Comparison of ENCODE assay signal across 8 cellular contexts in genomic region chr7:140696679-140697446, GRCh38. TPM values are rescaled to one million over a fixed set of nuclear protein-coding genes. Genes with fewer than 3 reads are reported as not detected.
DNase-seq lines count a peak whose midpoint lies in the region; ATAC-seq lines count a peak whose summit lies in the region.

Gene NDUFB2, plus strand, starts transcription at chr7:140696708. Its CDS starts 37 bp downstream, at chr7:140696745.

- H3K27me3 ChIP-seq in CD8-positive, alpha-beta memory T cell (ENCODE audit: insufficient read depth, low read length, poor library complexity, severe bottlenecking): no peaks in the 10 kb centered on the region
- H3K27me3 ChIP-seq in endocrine pancreas (ENCODE audit: control insufficient read depth, insufficient read depth, low read length) (no peaks in the 10 kb centered on the region), mesendoderm (ENCODE audit: insufficient read depth, low read length, poor library complexity) (no peaks in the 10 kb centered on the region)

- CTCF ChIA-PET in CD8-positive, alpha-beta memory T cell (lab: Charles Lee): interaction anchor here (0.9 to 1.0 kb wide), 2 partner anchors 24 to 28 kb away, joined by 3 read pairs; partner anchors contain the start of gene ADCK2
- CTCF ChIA-PET in activated CD8-positive, alpha-beta T cell treated with anti-CD3 and anti-CD28 coated beads, Interleukin-2, amount 10 ng/mL, durations not matched to agents 7 days and 5 days (lab: Charles Lee): no interaction called here

- H3K4me1 ChIP-seq in CD8-positive, alpha-beta memory T cell (ENCODE audit: insufficient read depth, low read length): peaks cover 25% of the 10 kb centered on the region
- H3K4me1 ChIP-seq in endocrine pancreas (ENCODE audit: control insufficient read depth, insufficient read depth, low read length): peaks cover 5% of the 10 kb centered on the region
- no peaks in the 10 kb centered on the region for H3K4me1 ChIP-seq in mesendoderm (ENCODE audit: control insufficient read depth, low read depth, low read length)

- H4K5ac ChIP-seq in mesendoderm (ENCODE audit: low read length): peak within 1 kb of the TSS; percentile 59

- H2BK15ac ChIP-seq in mesendoderm (replicated peaks; ENCODE audit: low read depth): no peak within 1 kb of the TSS

- no CpG with 5 or more reads among the region's 82 CpGs for WGBS in mesendoderm (ENCODE audit: extremely low coverage, insufficient coverage, low lambda C conversion rate)

- DNase-seq in CD8-positive, alpha-beta memory T cell: peak; percentile 57 to 90 (median 80)
- peak; percentile 79 for DNase-seq in NCI-H774 (lab: John Stamatoyannopoulos, UW)
- peak; percentile 79 for DNase-seq in activated CD8-positive, alpha-beta T cell treated with anti-CD3 and anti-CD28 coated beads, Interleukin-2, amount 10 ng/mL, durations not matched to agents 7 days and 5 days
- peak; percentile 95 for DNase-seq in mesendoderm
- DNase-seq in stimulated activated CD8-positive, alpha-beta memory T cell treated with anti-CD3 and anti-CD28 coated beads, Interleukin-15, amount 100 ng/mL, for 24 hours (ENCODE audit: low read depth): peak; percentile 59

- peak within 1 kb of the TSS; percentile 90 to 99 (median 96) for H3K4me3 Mint-ChIP-seq in CD8-positive, alpha-beta memory T cell
- H3K4me3 Mint-ChIP-seq in activated CD8-positive, alpha-beta T cell treated with anti-CD3 and anti-CD28 coated beads, Interleukin-2, amount 10 ng/mL, durations not matched to agents 7 days and 5 days: peak within 1 kb of the TSS; percentile 90

- peaks cover 0 to 30% (median 4%) of the 10 kb centered on the region in 3 donors for H3K36me3 Mint-ChIP-seq in CD8-positive, alpha-beta memory T cell
- peaks cover 24% of the 10 kb centered on the region for H3K36me3 Mint-ChIP-seq in activated CD8-positive, alpha-beta T cell treated with anti-CD3 and anti-CD28 coated beads, Interleukin-2, amount 10 ng/mL, durations not matched to agents 7 days and 5 days (ENCODE audit: low read depth)

- peak within 1 kb of the TSS; percentile 77 for H3K27ac ChIP-seq in CD8-positive, alpha-beta memory T cell (ENCODE audit: low read depth, low read length)
- H3K27ac ChIP-seq in mesendoderm (ENCODE audit: low read depth, low read length): peak within 1 kb of the TSS; percentile 41

- peak within 1 kb of the TSS; percentile 48 for H3K23ac ChIP-seq in mesendoderm (ENCODE audit: low read length)

- peaks cover 8% of the 10 kb centered on the region for H3K79me1 ChIP-seq in mesendoderm (ENCODE audit: low read length)

- POLR2A ChIA-PET in CD8-positive, alpha-beta memory T cell (lab: Charles Lee): interaction anchor here (0.7 to 1.8 kb wide), 3 partner anchors 23 to 318 kb away, joined by 3 to 11 read pairs (median 6); partner anchors contain the start of genes ADCK2 and MRPS33
- POLR2A ChIA-PET in activated CD8-positive, alpha-beta T cell treated with anti-CD3 and anti-CD28 coated beads, Interleukin-2, amount 10 ng/mL, durations not matched to agents 7 days and 5 days (lab: Charles Lee): interaction anchor here (1.2 to 1.4 kb wide), 2 partner anchors 22 to 317 kb away, joined by 4 to 6 read pairs; no protein-coding TSS in a partner anchor

- H3K9ac ChIP-seq in endocrine pancreas (ENCODE audit: control insufficient read depth, insufficient read depth, low read length): peak within 1 kb of the TSS; percentile 96
- H3K9ac ChIP-seq in mesendoderm (ENCODE audit: low read length): peak within 1 kb of the TSS; percentile 96

- H3K4me3 ChIP-seq in CD8-positive, alpha-beta memory T cell (ENCODE audit: low read length): peak within 1 kb of the TSS; percentile 93
- peak within 1 kb of the TSS; percentile 61 for H3K4me3 ChIP-seq in endocrine pancreas (ENCODE audit: control insufficient read depth, insufficient read depth, low read length)
- H3K4me3 ChIP-seq in mesendoderm (ENCODE audit: low read length): peak within 1 kb of the TSS; percentile 62

- H3K4me1 Mint-ChIP-seq in CD8-positive, alpha-beta memory T cell: peaks cover 35 to 49% (median 45%) of the 10 kb centered on the region in 3 donors
- H3K4me1 Mint-ChIP-seq in activated CD8-positive, alpha-beta T cell treated with anti-CD3 and anti-CD28 coated beads, Interleukin-2, amount 10 ng/mL, durations not matched to agents 7 days and 5 days (ENCODE audit: low read depth): peaks cover 29% of the 10 kb centered on the region

- peak; percentile 87 for ATAC-seq in GM19328 (IDR thresholded peaks at IDR 0.05; ENCODE audit: unreplicated experiment)
- ATAC-seq in HG03460 (IDR thresholded peaks at IDR 0.05; ENCODE audit: unreplicated experiment): peak; percentile 88
- ATAC-seq in activated CD8-positive, alpha-beta T cell treated with anti-CD3 and anti-CD28 coated beads, Interleukin-2, amount 10 ng/mL, durations not matched to agents 7 days and 5 days: peak; percentile 92

- no peaks in the 10 kb centered on the region for H3K9me3 Mint-ChIP-seq in CD8-positive, alpha-beta memory T cell
- H3K9me3 Mint-ChIP-seq in activated CD8-positive, alpha-beta T cell treated with anti-CD3 and anti-CD28 coated beads, Interleukin-2, amount 10 ng/mL, durations not matched to agents 7 days and 5 days (ENCODE audit: insufficient read depth): no peaks in the 10 kb centered on the region

- peaks cover 0 to 6% of the 10 kb centered on the region in 2 donors for H3K27me3 Mint-ChIP-seq in CD8-positive, alpha-beta memory T cell
- no peaks in the 10 kb centered on the region for H3K27me3 Mint-ChIP-seq in activated CD8-positive, alpha-beta T cell treated with anti-CD3 and anti-CD28 coated beads, Interleukin-2, amount 10 ng/mL, durations not matched to agents 7 days and 5 days (ENCODE audit: low read depth)

- peak within 1 kb of the TSS; percentile 93 to 99 (median 97) for H3K27ac Mint-ChIP-seq in CD8-positive, alpha-beta memory T cell
- peak within 1 kb of the TSS; percentile 96 for H3K27ac Mint-ChIP-seq in activated CD8-positive, alpha-beta T cell treated with anti-CD3 and anti-CD28 coated beads, Interleukin-2, amount 10 ng/mL, durations not matched to agents 7 days and 5 days

- H3K9me3 ChIP-seq in CD8-positive, alpha-beta memory T cell (ENCODE audit: low read length): no peaks in the 10 kb centered on the region
- no peaks in the 10 kb centered on the region for H3K9me3 ChIP-seq in endocrine pancreas (ENCODE audit: control insufficient read depth, low read length)

- H3K18ac ChIP-seq in mesendoderm (ENCODE audit: low read length): no peak within 1 kb of the TSS

- no peak within 1 kb of the TSS for H3K4ac ChIP-seq in mesendoderm (ENCODE audit: low read depth, low read length)

- peak within 1 kb of the TSS; percentile 90 for H2BK5ac ChIP-seq in mesendoderm (ENCODE audit: low read length)

- peak within 1 kb of the TSS; percentile 100 for H3K56ac ChIP-seq in mesendoderm (ENCODE audit: low read length)

- H2BK120ac ChIP-seq in mesendoderm (ENCODE audit: low read depth, low read length): no peak within 1 kb of the TSS

- peaks cover 22% of the 10 kb centered on the region for H3K79me2 ChIP-seq in mesendoderm (ENCODE audit: control insufficient read depth, insufficient read depth, low read length)

- no peak within 1 kb of the TSS for H4K8ac ChIP-seq in mesendoderm (ENCODE audit: low read depth, low read length)

- peak within 1 kb of the TSS; percentile 54 for H3K4me2 ChIP-seq in mesendoderm (ENCODE audit: low read length)

- no peaks in the 10 kb centered on the region for H3K36me3 ChIP-seq in CD8-positive, alpha-beta memory T cell (ENCODE audit: insufficient read depth, low read length)
- H3K36me3 ChIP-seq in endocrine pancreas (ENCODE audit: control insufficient read depth, insufficient read depth, low read length) (no peaks in the 10 kb centered on the region), mesendoderm (ENCODE audit: control insufficient read depth, insufficient read depth, low read length) (no peaks in the 10 kb centered on the region)

- H2AK5ac ChIP-seq in mesendoderm (ENCODE audit: low read length): no peak within 1 kb of the TSS

RNA-seq across cellular contexts. Expression of gene NDUFB2, which starts in this region (rescaled TPM):
- 100 to 1,000 TPM; 209 to 231 TPM for total RNA-seq in CD8-positive, alpha-beta memory T cell
- 464 TPM for polyA plus RNA-seq in CD8-positive, alpha-beta memory T cell
- total RNA-seq in activated CD8-positive, alpha-beta T cell treated with anti-CD3 and anti-CD28 coated beads, Interleukin-2, amount 10 ng/mL, durations not matched to agents 7 days and 5 days: 100 to 1,000 TPM; 213 to 221 TPM
- 386 TPM for polyA plus RNA-seq in mesendoderm (2013, experiment 1 of 2)
- polyA plus RNA-seq in mesendoderm (2013, experiment 2 of 2): 383 TPM

Comparison
In these comparisons a context has a peak if more than half of its experiments do, and no peak if none do; other contexts are left out.
1. Peak in every context shown above with its lines: DNase-seq, ATAC-seq, H3K4me3 ChIP-seq and H3K27ac ChIP-seq.